Comparison of ENCODE assay signal across 14 cellular contexts in genomic region chr4:177119693-177120092, GRCh38.
"Had no signal": no experiment of that assay in that cellular context is flagged by ENCODE, and none has a peak within 500 bp of the region (broad histone marks: within the 10 kb centered on the region; RNA-seq: fewer than 3 reads in every experiment).

No MANE protein-coding gene starts in this region.

- H3K4me3 Mint-ChIP-seq: activated B cell treated with CpG ODN at 0.5 μM for 24 hours; activated CD4-positive, alpha-beta T cell treated with anti-CD3 and anti-CD28 coated beads, Interleukin-2, amount 10 ng/mL, durations not matched to agents 7 days and 5 days; activated naive CD4-positive, alpha-beta T cell treated with anti-CD3 and anti-CD28 coated beads, Interleukin-2, amount 50 U/mL, for 24 hours had no signal

- H3K27me3 Mint-ChIP-seq: activated B cell treated with CpG ODN at 0.5 μM for 24 hours; activated naive CD4-positive, alpha-beta T cell treated with anti-CD3 and anti-CD28 coated beads, Interleukin-2, amount 50 U/mL, for 24 hours had no signal

- H3K9ac ChIP-seq: parathyroid adenoma had no signal

- H3K79me2 ChIP-seq: parathyroid adenoma had no signal

- H3K9me3 ChIP-seq: upper lobe of right lung had no signal

- H2AFZ ChIP-seq: parathyroid adenoma had no signal

- H3K4me1 Mint-ChIP-seq: activated B cell treated with CpG ODN at 0.5 μM for 24 hours; activated CD4-positive, alpha-beta T cell treated with anti-CD3 and anti-CD28 coated beads, Interleukin-2, amount 10 ng/mL, durations not matched to agents 7 days and 5 days; activated naive CD4-positive, alpha-beta T cell treated with anti-CD3 and anti-CD28 coated beads, Interleukin-2, amount 50 U/mL, for 24 hours had no signal

- H3K36me3 ChIP-seq: left lung, upper lobe of right lung had no signal

- H3K27ac Mint-ChIP-seq: activated B cell treated with CpG ODN at 0.5 μM for 24 hours; activated CD4-positive, alpha-beta T cell treated with anti-CD3 and anti-CD28 coated beads, Interleukin-2, amount 10 ng/mL, durations not matched to agents 7 days and 5 days; activated naive CD4-positive, alpha-beta T cell treated with anti-CD3 and anti-CD28 coated beads, Interleukin-2, amount 50 U/mL, for 24 hours; activated T-helper 2 cell treated with anti-CD3 and anti-CD28 coated beads, Interferon-gamma antibody, Interleukin-2, Interleukin-4, amounts not matched to agents 10 μg/mL and 5 μg/mL and 100 μg/mL, durations not matched to agents 14 hours and 24 hours and 36 hours had no signal

- ATAC-seq: left lung, upper lobe of right lung had no signal

- H3K4me1 ChIP-seq: left lung, parathyroid adenoma, upper lobe of right lung had no signal

- DNase-seq: activated B cell treated with CpG ODN at 0.5 μM for 24 hours; activated CD4-positive, alpha-beta T cell treated with anti-CD3 and anti-CD28 coated beads, Interleukin-2, amount 10 ng/mL, durations not matched to agents 7 days and 5 days; activated CD8-positive, alpha-beta memory T cell treated with anti-CD3 and anti-CD28 coated beads for 24 hours; amniotic stem cell; dorsolateral prefrontal cortex; left lung; stimulated activated naive CD4-positive, alpha-beta T cell; upper lobe of right lung had no signal

- H3K27ac ChIP-seq: left lung, parathyroid adenoma, upper lobe of right lung had no signal

- H3K36me3 Mint-ChIP-seq: activated naive CD4-positive, alpha-beta T cell treated with anti-CD3 and anti-CD28 coated beads, Interleukin-2, amount 50 U/mL, for 24 hours had no signal

- H3K27me3 ChIP-seq: dorsolateral prefrontal cortex, left lung, upper lobe of right lung had no signal

- H3K9me3 Mint-ChIP-seq: activated CD4-positive, alpha-beta T cell treated with anti-CD3 and anti-CD28 coated beads, Interleukin-2, amount 10 ng/mL, durations not matched to agents 7 days and 5 days had no signal

- FAIRE-seq: bronchial epithelial cell, frontal cortex, keratinocyte had no signal

- H3K4me3 ChIP-seq: dorsolateral prefrontal cortex, left lung, upper lobe of right lung had no signal
